In genomic region chrX:24200133-24200532, GRCh38 we compare ENCODE assay signal across 15 cellular contexts. TPM values are rescaled to one million over a fixed set of nuclear protein-coding genes. Genes with fewer than 3 reads are reported as not detected.
DNase-seq lines count a peak whose midpoint lies in the region; ATAC-seq and TF ChIP-seq lines count a peak whose summit lies in the region.
"Had no signal": no experiment of that assay in that cellular context is flagged by ENCODE, and none has a peak within 500 bp of the region (broad histone marks: within the 10 kb centered on the region; RNA-seq: fewer than 3 reads in every experiment).

No MANE protein-coding gene starts in this region.

- no peaks in the 10 kb centered on the region for H3K36me3 ChIP-seq in CD8-positive, alpha-beta memory T cell (ENCODE audit: insufficient read depth, low read length)
- peaks cover 0 to 37% (median 2%) of the 10 kb centered on the region in 6 donors for H3K36me3 ChIP-seq in spleen

- peaks cover 0 to 2% (median 0%) of the 10 kb centered on the region in 3 donors for H3K27me3 Mint-ChIP-seq in CD14-positive monocyte (ENCODE audit: low read depth in 3 of 3)
- H3K27me3 Mint-ChIP-seq in CD8-positive, alpha-beta memory T cell = no peaks in the 10 kb centered on the region
- no peaks in the 10 kb centered on the region for H3K27me3 Mint-ChIP-seq in activated T-helper 17 cell treated with anti-CD3 and anti-CD28 coated beads, Interleukin-2, amount 50 U/mL, for 72 hours
- H3K27me3 Mint-ChIP-seq in memory B cell = no peaks in the 10 kb centered on the region

- peak; percentile 13 for ATAC-seq in activated T-helper 17 cell treated with anti-CD3 and anti-CD28 coated beads, Interleukin-2, amount 50 U/mL, for 72 hours (replicated peaks)
- ATAC-seq in memory B cell (ENCODE audit: low read depth) (no peak), GM21367 (IDR thresholded peaks at IDR 0.05; ENCODE audit: unreplicated experiment) (no peak)

- POLR2A ChIA-PET in CD8-positive, alpha-beta memory T cell (lab: Charles Lee) = interaction anchor here (0.9 kb wide), 1 partner anchor 41 kb away, joined by 4 read pairs; no protein-coding TSS in a partner anchor
- POLR2A ChIA-PET in RWPE1 (lab: Yijun Ruan, JAX; ENCODE audit: low non-redundant PET) = no interaction called here

- no peak overlapping the region for H3K27ac ChIP-seq in CD8-positive, alpha-beta memory T cell (ENCODE audit: low read depth, low read length)
- H3K27ac ChIP-seq in spleen (peak overlapping the region in 1 of 8 donors; percentile 19), RWPE1 (no peak overlapping the region)
- H3K27ac ChIP-seq: BLaER1, epithelial cell of prostate, skin epidermis had no signal

- H3K27ac Mint-ChIP-seq in CD14-positive monocyte = peak overlapping the region in 6 of 7 donors; percentile 8 to 82 (median 53)
- H3K27ac Mint-ChIP-seq in CD8-positive, alpha-beta memory T cell = peak overlapping the region; percentile 31 to 87 (median 75)
- peak overlapping the region; percentile 14 for H3K27ac Mint-ChIP-seq in activated T-helper 17 cell treated with anti-CD3 and anti-CD28 coated beads, Interleukin-2, amount 50 U/mL, for 72 hours
- H3K27ac Mint-ChIP-seq in memory B cell = peak overlapping the region; percentile 24

- no peak for TF ChIP-seq CTCF in CD14-positive monocyte (IDR thresholded peaks at IDR 0.05)
- TF ChIP-seq CTCF in spleen (IDR thresholded peaks at IDR 0.05 in 8 of 11, conservative IDR thresholded peaks at IDR 0.05 in 3 of 11) = no peak
- TF ChIP-seq CTCF in RWPE1 (conservative IDR thresholded peaks at IDR 0.05; ENCODE audit: low read depth) = no peak

- H3K27me3 ChIP-seq in CD8-positive, alpha-beta memory T cell (ENCODE audit: insufficient read depth, low read length, poor library complexity, severe bottlenecking) = no peaks in the 10 kb centered on the region
- no peaks in the 10 kb centered on the region for H3K27me3 ChIP-seq in spleen (replicated peaks in 1 of 7)
- H3K27me3 ChIP-seq: BLaER1 had no signal

- no peak overlapping the region for H3K4me3 Mint-ChIP-seq in CD14-positive monocyte
- peak overlapping the region in 5 of 7 donors; percentile 1 to 63 (median 22) for H3K4me3 Mint-ChIP-seq in CD8-positive, alpha-beta memory T cell
- H3K4me3 Mint-ChIP-seq in activated T-helper 17 cell treated with anti-CD3 and anti-CD28 coated beads, Interleukin-2, amount 50 U/mL, for 72 hours = peak overlapping the region; percentile 44
- no peak overlapping the region for H3K4me3 Mint-ChIP-seq in memory B cell

- 84 to 92% (median 89%) methylated on average over 2 of the region's 2 CpGs for WGBS in spleen, 5 donors

- no peak overlapping the region for H3K4me3 ChIP-seq in CD8-positive, alpha-beta memory T cell (ENCODE audit: low read length)
- H3K4me3 ChIP-seq in spleen = no peak overlapping the region
- H3K4me3 ChIP-seq: BLaER1, HAP-1, skin epidermis had no signal

- H3K9me3 Mint-ChIP-seq in CD14-positive monocyte = no peaks in the 10 kb centered on the region
- no peaks in the 10 kb centered on the region for H3K9me3 Mint-ChIP-seq in CD8-positive, alpha-beta memory T cell
- H3K9me3 Mint-ChIP-seq in activated T-helper 17 cell treated with anti-CD3 and anti-CD28 coated beads, Interleukin-2, amount 50 U/mL, for 72 hours = no peaks in the 10 kb centered on the region
- H3K9me3 Mint-ChIP-seq in memory B cell = no peaks in the 10 kb centered on the region

- no peak for TF ChIP-seq POLR2A in spleen (IDR thresholded peaks at IDR 0.05)

- H3K9me3 ChIP-seq in CD8-positive, alpha-beta memory T cell (ENCODE audit: low read length) = no peaks in the 10 kb centered on the region
- no peaks in the 10 kb centered on the region for H3K9me3 ChIP-seq in spleen
- H3K9me3 ChIP-seq: BLaER1, HAP-1 had no signal

- H3K36me3 Mint-ChIP-seq in CD14-positive monocyte (peaks cover 27 to 57% of the 10 kb centered on the region in 2 donors), memory B cell (peaks cover 21% of the 10 kb centered on the region)
- H3K36me3 Mint-ChIP-seq in CD8-positive, alpha-beta memory T cell = peaks cover 0 to 37% (median 16%) of the 10 kb centered on the region in 3 donors
- H3K36me3 Mint-ChIP-seq in activated T-helper 17 cell treated with anti-CD3 and anti-CD28 coated beads, Interleukin-2, amount 50 U/mL, for 72 hours (ENCODE audit: low read depth) = peaks cover 69% of the 10 kb centered on the region

- intact Hi-C loops in CD14-positive monocyte (cut with micrococcal nuclease) (no loop called here), spleen (cut with DNase I; ENCODE audit: low total_unique reads) (no loop called here)

- peaks cover 12% of the 10 kb centered on the region for H3K4me1 ChIP-seq in CD8-positive, alpha-beta memory T cell (ENCODE audit: insufficient read depth, low read length)
- peaks cover 0 to 47% (median 16%) of the 10 kb centered on the region in 6 donors for H3K4me1 ChIP-seq in spleen
- H3K4me1 ChIP-seq: BLaER1 had no signal

- H3K4me1 Mint-ChIP-seq in CD14-positive monocyte (peaks cover 27% of the 10 kb centered on the region), memory B cell (peaks cover 34% of the 10 kb centered on the region)
- H3K4me1 Mint-ChIP-seq in CD8-positive, alpha-beta memory T cell = peaks cover 70 to 88% (median 81%) of the 10 kb centered on the region in 3 donors
- H3K4me1 Mint-ChIP-seq in activated T-helper 17 cell treated with anti-CD3 and anti-CD28 coated beads, Interleukin-2, amount 50 U/mL, for 72 hours = peaks cover 39% of the 10 kb centered on the region

- DNase-seq in CD14-positive monocyte (ENCODE audit: low spot score) (no peak), memory B cell (ENCODE audit: low spot score in 2 of 2) (no peak), NAMALWA (ENCODE audit: low spot score) (no peak), spleen (no peak), RWPE1 (ENCODE audit: low spot score) (no peak)
- no peak for DNase-seq in CD8-positive, alpha-beta memory T cell
- DNase-seq: islet precursor cell, KG1, SHP77 had no signal

- CTCF ChIA-PET in CD8-positive, alpha-beta memory T cell (lab: Charles Lee) = no interaction called here
- CTCF ChIA-PET in RWPE1 (lab: Yijun Ruan, JAX) = no interaction called here

RNA-seq across cellular contexts. Expression of gene ZFX, which starts 50.6 kb away (rescaled TPM):
- polyA plus RNA-seq in CD14-positive monocyte = 10 to 100 TPM; 22.3 to 31.1 TPM
- total RNA-seq in CD8-positive, alpha-beta memory T cell = 10 to 100 TPM; 35.5 to 36.6 TPM
- polyA plus RNA-seq in CD8-positive, alpha-beta memory T cell = 36.7 TPM
- 10 to 100 TPM; 41.0 to 42.9 TPM for total RNA-seq in activated T-helper 17 cell treated with anti-CD3 and anti-CD28 coated beads, Interleukin-2, amount 50 U/mL, for 72 hours
- total RNA-seq in spleen = 100 to 1,000 TPM in 1 of 7 donors, 10 to 100 TPM in 6; 58.1 to 105 (median 77.7) TPM
- 1 to 10 TPM; 5.0 to 8.5 (median 6.8) TPM for polyA plus RNA-seq in spleen

Comparison
In these comparisons a context has a peak if more than half of its experiments do, and no peak if none do; other contexts are left out.
1. H3K27ac Mint-ChIP-seq: peak in every context shown above with its lines; median percentile 75 in CD8-positive, alpha-beta memory T cell; 53 in CD14-positive monocyte; 24 in memory B cell; 14 in activated T-helper 17 cell treated with anti-CD3 and anti-CD28 coated beads, Interleukin-2, amount 50 U/mL, for 72 hours.
2. H3K4me3 Mint-ChIP-seq: peak in CD8-positive, alpha-beta memory T cell (5 of 7) and activated T-helper 17 cell treated with anti-CD3 and anti-CD28 coated beads, Interleukin-2, amount 50 U/mL, for 72 hours (single experiment); none in CD14-positive monocyte (0 of 2) and memory B cell (single experiment).